Comparison of ENCODE assay signal across 21 cellular contexts in genomic region chr6:79796197-79796596, GRCh38.
"Had no signal": no experiment of that assay in that cellular context is flagged by ENCODE, and none has a peak within 500 bp of the region (broad histone marks: within the 10 kb centered on the region; RNA-seq: fewer than 3 reads in every experiment).

No MANE protein-coding gene starts in this region.

- H3K27ac ChIP-seq: body of pancreas, cardiac muscle cell, epithelial cell of prostate, heart right ventricle, vagina had no signal

- H3K27me3 ChIP-seq: body of pancreas, cardiac muscle cell, vagina had no signal

- FAIRE-seq: small intestine had no signal

- ATAC-seq: activated T-cell treated with anti-CD3 and anti-CD28 coated beads, Interleukin-2, amount 50 U/mL, for 72 hours; body of pancreas; heart right ventricle; left cardiac atrium; natural killer cell treated with Interleukin-12 subunit alpha and Interleukin-12 subunit beta and Interleukin-15 and Interleukin-18, amount 100 ng/mL, for 72 hours; sciatic nerve; stimulated activated memory B cell treated with anti-CD40 and anti-IgM and Interleukin-4, amounts not matched to agents 10 μg/mL and 1 μg/mL and 100 μg/mL, for 72 hours had no signal

- H3K4me1 ChIP-seq: body of pancreas, heart right ventricle, vagina had no signal

- H3K36me3 ChIP-seq: cardiac muscle cell, heart right ventricle, vagina had no signal

- H3K9me3 ChIP-seq: body of pancreas, heart right ventricle, vagina had no signal

- H3K4me3 ChIP-seq: body of pancreas, cardiac muscle cell, heart right ventricle, vagina had no signal

- DNase-seq: activated CD4-positive, alpha-beta memory T cell treated with anti-CD3 and anti-CD28 coated beads, Interleukin-2, amount 10 ng/mL, durations not matched to agents 7 days and 5 days; activated CD4-positive, alpha-beta T cell treated with anti-CD3 and anti-CD28 coated beads, Interleukin-2, amount 10 ng/mL, durations not matched to agents 24 days and 14 days; activated effector memory CD4-positive, alpha-beta T cell treated with Interleukin-2 at 50 U/mL for 16 hours; activated naive CD4-positive, alpha-beta T cell treated with anti-CD3 and anti-CD28 coated beads, Interleukin-2, amount 10 ng/mL, durations not matched to agents 7 days and 5 days; activated T-cell treated with anti-CD3 and anti-CD28 coated beads, Interleukin-2, amount 50 U/mL, for 72 hours; amygdala; body of pancreas; cortex of kidney; heart right ventricle; islet precursor cell; left cardiac atrium; occipital lobe; small intestine; stimulated activated CD4-positive, alpha-beta T cell treated with anti-CD3 and anti-CD28 coated beads, Interleukin-2, amount 100 ng/mL, for 24 hours; trophoblast cell had no signal
